In genomic region chr20:57350726-57351041, GRCh38 we compare ENCODE assay signal across 9 cellular contexts. TPM values are rescaled to one million over a fixed set of nuclear protein-coding genes. Genes with fewer than 3 reads are reported as not detected.
DNase-seq lines count a peak whose midpoint lies in the region; ATAC-seq and TF ChIP-seq lines count a peak whose summit lies in the region.
"Not testable (repeated sequence)": the region's sequence is repeated elsewhere in the genome, so short reads cannot be mapped to it uniquely, and the experiment has no call there.
"Had no signal": no experiment of that assay in that cellular context is flagged by ENCODE, and none has a peak within 500 bp of the region (broad histone marks: within the 10 kb centered on the region; RNA-seq: fewer than 3 reads in every experiment).

No MANE protein-coding gene starts in this region.

- peak overlapping the region; percentile 85 for H3K4me2 ChIP-seq in trophoblast cell (ENCODE audit: low read length)

- H3K4me3 ChIP-seq in CD8-positive, alpha-beta T cell (ENCODE audit: low read depth, low read length), result peak overlapping the region; percentile 78
- H3K4me3 ChIP-seq in LNCaP clone FGC (ENCODE audit: low read depth, low read length) (peak overlapping the region; percentile 99), fibroblast of pulmonary artery (replicated peaks; ENCODE audit: low read depth, low read length) (peak overlapping the region; percentile 73), lower lobe of right lung (peak overlapping the region; percentile 98), trophoblast cell (ENCODE audit: low read depth, low read length) (peak overlapping the region; percentile 93), tibial nerve (peak overlapping the region; percentile 65 to 100 (median 96))

- H3K4me1 Mint-ChIP-seq in CD8-positive, alpha-beta T cell (ENCODE audit: low read depth), result peaks cover 27% of the 10 kb centered on the region
- peaks cover 31% of the 10 kb centered on the region for H3K4me1 Mint-ChIP-seq in activated CD4-positive, alpha-beta T cell treated with anti-CD3 and anti-CD28 coated beads, Interleukin-2, amount 10 ng/mL, durations not matched to agents 24 days and 14 days
- H3K4me1 Mint-ChIP-seq in MCF 10A (ENCODE audit: insufficient read depth, unreplicated experiment), result peaks cover 15% of the 10 kb centered on the region

- CTCF ChIA-PET in CD8-positive, alpha-beta T cell (lab: Charles Lee), result interaction anchor here (2.3 kb wide), 1 partner anchor 30 kb away, joined by 7 read pairs; no protein-coding TSS in a partner anchor
- CTCF ChIA-PET in MCF 10A (lab: Yijun Ruan, JAX), result interaction anchor here (0.5 to 14.7 kb wide), 3 partner anchors 20 to 259 kb away, joined by 3 to 485 read pairs (median 216); partner anchors contain the start of gene SPO11

- peak overlapping the region; percentile 9 for H4K12ac ChIP-seq in trophoblast cell (ENCODE audit: low read depth, low read length)

- peak overlapping the region; percentile 92 for H3K27ac Mint-ChIP-seq in CD8-positive, alpha-beta T cell
- peak overlapping the region; percentile 94 for H3K27ac Mint-ChIP-seq in activated CD4-positive, alpha-beta T cell treated with anti-CD3 and anti-CD28 coated beads, Interleukin-2, amount 10 ng/mL, durations not matched to agents 24 days and 14 days
- H3K27ac Mint-ChIP-seq in MCF 10A (ENCODE audit: low read depth, unreplicated experiment), result peak overlapping the region; percentile 81

- not testable (repeated sequence) for H4K91ac ChIP-seq in trophoblast cell (ENCODE audit: low read depth, low read length)

- not testable (repeated sequence) for H2AK5ac ChIP-seq in trophoblast cell (ENCODE audit: low read length)

- not testable (repeated sequence) for H2BK5ac ChIP-seq in trophoblast cell (ENCODE audit: low read depth, low read length, poor library complexity)

- not testable (repeated sequence) for H2BK120ac ChIP-seq in trophoblast cell (ENCODE audit: insufficient read depth, low read length, poor library complexity)

- H2BK12ac ChIP-seq in trophoblast cell (ENCODE audit: low read length), result not testable (repeated sequence)

- H3K4me1 ChIP-seq in CD8-positive, alpha-beta T cell (ENCODE audit: insufficient read depth, low read length), result peaks cover 23% of the 10 kb centered on the region
- H3K4me1 ChIP-seq in lower lobe of right lung (peaks cover 12% of the 10 kb centered on the region), tibial nerve (peaks cover 0 to 19% (median 8%) of the 10 kb centered on the region in 4 donors)
- not testable (repeated sequence) for H3K4me1 ChIP-seq in trophoblast cell (ENCODE audit: control insufficient read depth in 1 of 2, insufficient read depth in 2 of 2, low read length in 2 of 2)

- H3K79me2 ChIP-seq in trophoblast cell (ENCODE audit: control insufficient read depth, insufficient read depth, low read length, poor library complexity), result peaks cover 11% of the 10 kb centered on the region

- DNase-seq in CD8-positive, alpha-beta T cell; LNCaP clone FGC (ENCODE audit: low read depth); activated CD4-positive, alpha-beta T cell treated with anti-CD3 and anti-CD28 coated beads, Interleukin-2, amount 10 ng/mL, durations not matched to agents 24 days and 14 days; MCF 10A (ENCODE audit: unreplicated experiment); fibroblast of pulmonary artery (ENCODE audit: low read depth); lower lobe of right lung; trophoblast cell; tibial nerve (ENCODE audit: low spot score in 2 of 2): not testable (repeated sequence)

- peak overlapping the region; percentile 90 for H3K4me3 Mint-ChIP-seq in CD8-positive, alpha-beta T cell
- H3K4me3 Mint-ChIP-seq in activated CD4-positive, alpha-beta T cell treated with anti-CD3 and anti-CD28 coated beads, Interleukin-2, amount 10 ng/mL, durations not matched to agents 24 days and 14 days, result peak overlapping the region; percentile 95
- H3K4me3 Mint-ChIP-seq in MCF 10A (ENCODE audit: unreplicated experiment), result peak overlapping the region; percentile 80

- POLR2A ChIA-PET in CD8-positive, alpha-beta T cell (lab: Charles Lee), result not testable (repeated sequence)
- POLR2A ChIA-PET in MCF 10A (lab: Yijun Ruan, JAX), result interaction anchor here (2.4 kb wide), 1 partner anchor 263 kb away, joined by 8 read pairs; no protein-coding TSS in a partner anchor

- TF ChIP-seq POLR2A in tibial nerve (IDR thresholded peaks at IDR 0.05), result not testable (repeated sequence)

- not testable (repeated sequence) for H3K9me3 ChIP-seq in CD8-positive, alpha-beta T cell (ENCODE audit: low read length); lower lobe of right lung; trophoblast cell (ENCODE audit: insufficient read depth, low read depth, low read length); tibial nerve

- H3K36me3 ChIP-seq in CD8-positive, alpha-beta T cell (ENCODE audit: insufficient read depth, low read length), result peaks cover 20% of the 10 kb centered on the region
- H3K36me3 ChIP-seq in lower lobe of right lung, result not testable (repeated sequence)
- H3K36me3 ChIP-seq in trophoblast cell (ENCODE audit: control insufficient read depth in 1 of 2, insufficient read depth in 2 of 2, low read length in 2 of 2), result peaks cover 7 to 15% of the 10 kb centered on the region in 2 experiments
- H3K36me3 ChIP-seq in tibial nerve, result peaks cover 0 to 11% (median 3%) of the 10 kb centered on the region in 3 donors

- ATAC-seq in CD8-positive, alpha-beta T cell; lower lobe of right lung: not testable (repeated sequence)

- peak overlapping the region; percentile 78 for H3K27ac ChIP-seq in CD8-positive, alpha-beta T cell (ENCODE audit: low read depth, low read length)
- H3K27ac ChIP-seq in lower lobe of right lung (peak overlapping the region; percentile 91), tibial nerve (peak overlapping the region; percentile 62 to 94 (median 92))
- not testable (repeated sequence) for H3K27ac ChIP-seq in trophoblast cell (ENCODE audit: low read depth, low read length)

- H3K9ac ChIP-seq in trophoblast cell (ENCODE audit: low read length), result not testable (repeated sequence)

- intact Hi-C loops in CD8-positive, alpha-beta T cell (cut with DNase I, micrococcal nuclease), result loop anchor here (1.0 to 10.0 kb wide), 10 partner anchors 40 to 1904 kb away; partner anchors contain the start of genes STX16 (in 2 of the 2), RBM38 (in 1 of the 2), RTF2 (in 1 of the 2) and VAPB (in 1 of the 2)
- intact Hi-C loops in activated CD4-positive, alpha-beta T cell treated with anti-CD3 and anti-CD28 coated beads, Interleukin-2, amount 10 ng/mL, durations not matched to agents 24 days and 14 days (cut with micrococcal nuclease), result loop anchor here (1.0 to 10.0 kb wide), 5 partner anchors 30 to 956 kb away; partner anchors contain the start of genes AURKA, CSTF1 and PMEPA1
- intact Hi-C loops in MCF 10A (cut with micrococcal nuclease); lower lobe of right lung (cut with DNase I): not testable (repeated sequence)

- not testable (repeated sequence) for H3K4ac ChIP-seq in trophoblast cell (ENCODE audit: low read depth, low read length)

- H3K79me1 ChIP-seq in trophoblast cell (ENCODE audit: low read length), result not testable (repeated sequence)

- H3K23ac ChIP-seq in trophoblast cell (ENCODE audit: low read length), result not testable (repeated sequence)

- H2AFZ ChIP-seq in trophoblast cell (ENCODE audit: insufficient read depth, low read length, poor library complexity), result not testable (repeated sequence)

- WGBS in trophoblast cell (ENCODE audit: extremely low coverage, insufficient coverage, insufficient read length), result no CpG with 5 or more reads among the region's 24 CpGs
- WGBS in tibial nerve, 2 donors, result 29 to 63% methylated on average over 3 to 6 of the region's 24 CpGs

- H3K18ac ChIP-seq in trophoblast cell (ENCODE audit: low read length), result not testable (repeated sequence)

- not testable (repeated sequence) for TF ChIP-seq EP300 in tibial nerve (IDR thresholded peaks at IDR 0.05)

- BruUV-seq in MCF 10A (replicated peaks; lab: Mats Ljungman, UMichigan), result not testable (repeated sequence)

- peaks cover 32% of the 10 kb centered on the region for H3K36me3 Mint-ChIP-seq in CD8-positive, alpha-beta T cell
- H3K36me3 Mint-ChIP-seq in activated CD4-positive, alpha-beta T cell treated with anti-CD3 and anti-CD28 coated beads, Interleukin-2, amount 10 ng/mL, durations not matched to agents 24 days and 14 days (ENCODE audit: low read depth), result peaks cover 29% of the 10 kb centered on the region
- H3K36me3 Mint-ChIP-seq in MCF 10A (ENCODE audit: insufficient read depth, unreplicated experiment), result peaks cover 23% of the 10 kb centered on the region

- not testable (repeated sequence) for TF ChIP-seq CTCF in CD8-positive, alpha-beta T cell (IDR thresholded peaks at IDR 0.05); LNCaP clone FGC (IDR thresholded peaks at IDR 0.05; ENCODE audit: control insufficient read depth, extremely low read depth, insufficient read depth); MCF 10A (IDR thresholded peaks at IDR 0.05; ENCODE audit: unreplicated experiment); fibroblast of pulmonary artery (IDR thresholded peaks at IDR 0.05; ENCODE audit: low read length, missing control alignments); lower lobe of right lung (IDR thresholded peaks at IDR 0.05); tibial nerve (IDR thresholded peaks at IDR 0.05)

- not testable (repeated sequence) for H3K27me3 Mint-ChIP-seq in CD8-positive, alpha-beta T cell (ENCODE audit: low read depth); activated CD4-positive, alpha-beta T cell treated with anti-CD3 and anti-CD28 coated beads, Interleukin-2, amount 10 ng/mL, durations not matched to agents 24 days and 14 days; MCF 10A (ENCODE audit: insufficient read depth, unreplicated experiment)

- not testable (repeated sequence) for H3K9me3 Mint-ChIP-seq in CD8-positive, alpha-beta T cell; activated CD4-positive, alpha-beta T cell treated with anti-CD3 and anti-CD28 coated beads, Interleukin-2, amount 10 ng/mL, durations not matched to agents 24 days and 14 days; MCF 10A (ENCODE audit: unreplicated experiment)

- H3K27me3 ChIP-seq in CD8-positive, alpha-beta T cell (ENCODE audit: insufficient read depth, low read length); lower lobe of right lung (ENCODE audit: low read depth); trophoblast cell (ENCODE audit: insufficient read depth, low read length); tibial nerve: not testable (repeated sequence)

- not testable (repeated sequence) for H3K14ac ChIP-seq in trophoblast cell (ENCODE audit: low read length)

- H4K8ac ChIP-seq in trophoblast cell (ENCODE audit: low read depth, low read length), result peak overlapping the region; percentile 100

RNA-seq across cellular contexts. Expression of gene RAE1, which starts 0.4 kb away (rescaled TPM):
- total RNA-seq in CD8-positive, alpha-beta T cell, result 10 to 100 TPM; 58.9 to 59.4 TPM
- total RNA-seq in activated CD4-positive, alpha-beta T cell treated with anti-CD3 and anti-CD28 coated beads, Interleukin-2, amount 10 ng/mL, durations not matched to agents 24 days and 14 days, result 58.2 and 63.4 TPM in 2 replicates
- 46.7 and 60.3 TPM in 2 replicates for total RNA-seq in MCF 10A (2022)
- total RNA-seq in lower lobe of right lung, result 20.6 TPM
- polyA plus RNA-seq in trophoblast cell (2013), result 18.8 and 19.7 TPM in 2 replicates
- total RNA-seq in tibial nerve, result 10 to 100 TPM; 12.6 to 20.9 (median 19.0) TPM

RNA-seq across cellular contexts. Expression of gene SPO11, which starts 21.1 kb away (rescaled TPM):
- total RNA-seq in CD8-positive, alpha-beta T cell, result not detected
- total RNA-seq in activated CD4-positive, alpha-beta T cell treated with anti-CD3 and anti-CD28 coated beads, Interleukin-2, amount 10 ng/mL, durations not matched to agents 24 days and 14 days, result not detected in 2 replicates
- total RNA-seq in MCF 10A (2022) (not detected in 2 replicates), lower lobe of right lung (not detected), tibial nerve (not detected)
- not detected in 2 replicates for polyA plus RNA-seq in trophoblast cell (2013)
- total RNA-seq: left colon had no signal

RNA-seq across cellular contexts. Expression of gene RBM38, which starts 40.5 kb away (rescaled TPM):
- total RNA-seq in CD8-positive, alpha-beta T cell, result 100 to 1,000 TPM; 739 to 743 TPM
- 100 and 103 TPM in 2 replicates for total RNA-seq in activated CD4-positive, alpha-beta T cell treated with anti-CD3 and anti-CD28 coated beads, Interleukin-2, amount 10 ng/mL, durations not matched to agents 24 days and 14 days
- 5.1 and 5.8 TPM in 2 replicates for total RNA-seq in MCF 10A (2022)
- 15.5 TPM for total RNA-seq in lower lobe of right lung
- polyA plus RNA-seq in trophoblast cell (2013), result 161 TPM in 2 replicates
- total RNA-seq in tibial nerve, result 10 to 100 TPM in 1 of 4 donors, 1 to 10 TPM in 3; 4.8 to 14.4 (median 5.8) TPM
